9 cellular contexts compared by ENCODE assay signal in genomic region chr6:129748212-129748900, GRCh38. TPM values are rescaled to one million over a fixed set of nuclear protein-coding genes. Genes with fewer than 3 reads are reported as not detected.
DNase-seq lines count a peak whose midpoint lies in the region; ATAC-seq and TF ChIP-seq lines count a peak whose summit lies in the region.
"Had no signal": no experiment of that assay in that cellular context is flagged by ENCODE, and none has a peak within 500 bp of the region (broad histone marks: within the 10 kb centered on the region; RNA-seq: fewer than 3 reads in every experiment).

No MANE protein-coding gene starts in this region.

- no peaks in the 10 kb centered on the region for H3K9me3 ChIP-seq in CD4-positive, alpha-beta T cell (ENCODE audit: control insufficient read depth, low read length)
- H3K9me3 ChIP-seq in mammary epithelial cell (replicated peaks; ENCODE audit: insufficient read depth, low read length) (no peaks in the 10 kb centered on the region), upper lobe of left lung (no peaks in the 10 kb centered on the region)
- H3K9me3 ChIP-seq: ovary had no signal

- peaks cover 43% of the 10 kb centered on the region for H3K4me1 ChIP-seq in mammary epithelial cell (ENCODE audit: insufficient read depth, low read length)
- H3K4me1 ChIP-seq in upper lobe of left lung, result peaks cover 25 to 29% (median 26%) of the 10 kb centered on the region in 4 donors

- H3K27ac ChIP-seq in CD4-positive, alpha-beta T cell (ENCODE audit: low read depth, low read length), result peak overlapping the region; percentile 61
- H3K27ac ChIP-seq in mammary epithelial cell (ENCODE audit: insufficient read depth, low read depth, low read length), result peak overlapping the region; percentile 91
- H3K27ac ChIP-seq in upper lobe of left lung, result peak overlapping the region; percentile 5 to 73 (median 54)

- peaks cover 61% of the 10 kb centered on the region for H3K4me1 Mint-ChIP-seq in CD4-positive, alpha-beta T cell (ENCODE audit: low read depth)
- H3K4me1 Mint-ChIP-seq in T-helper 2 cell treated with Interferon-gamma antibody and Interleukin-4, amounts not matched to agents 5 μg/mL and 100 μg/mL, for 36 hours (ENCODE audit: low read depth), result peaks cover 51% of the 10 kb centered on the region
- peaks cover 38 to 51% (median 41%) of the 10 kb centered on the region in 3 donors for H3K4me1 Mint-ChIP-seq in naive B cell

- H3K36me3 Mint-ChIP-seq in CD4-positive, alpha-beta T cell (ENCODE audit: low read depth), result no peaks in the 10 kb centered on the region
- no peaks in the 10 kb centered on the region for H3K36me3 Mint-ChIP-seq in T-helper 2 cell treated with Interferon-gamma antibody and Interleukin-4, amounts not matched to agents 5 μg/mL and 100 μg/mL, for 36 hours (ENCODE audit: low read depth)
- H3K36me3 Mint-ChIP-seq in naive B cell, result no peaks in the 10 kb centered on the region

- POLR2A ChIA-PET in CD4-positive, alpha-beta T cell (lab: Charles Lee), result interaction anchor here (0.7 to 2.4 kb wide), 11 partner anchors 9 to 271 kb away, joined by 3 to 24 read pairs (median 5); partner anchors contain the start of genes ARHGAP18 and L3MBTL3

- no peaks in the 10 kb centered on the region for H3K27me3 ChIP-seq in CD4-positive, alpha-beta T cell (ENCODE audit: control insufficient read depth, insufficient read depth, low read length)
- H3K27me3 ChIP-seq in mammary epithelial cell (ENCODE audit: insufficient read depth, low read length) (no peaks in the 10 kb centered on the region), upper lobe of left lung (no peaks in the 10 kb centered on the region)
- H3K27me3 ChIP-seq: ovary had no signal

- H3K27ac Mint-ChIP-seq in CD4-positive, alpha-beta T cell, result peak overlapping the region; percentile 88
- H3K27ac Mint-ChIP-seq in T-helper 2 cell treated with Interferon-gamma antibody and Interleukin-4, amounts not matched to agents 5 μg/mL and 100 μg/mL, for 36 hours, result peak overlapping the region; percentile 90
- H3K27ac Mint-ChIP-seq in naive B cell, result peak overlapping the region; percentile 52 to 96 (median 92)

- H2AFZ ChIP-seq in mammary epithelial cell (ENCODE audit: low read depth, low read length), result peak overlapping the region; percentile 82

- peak; percentile 13 to 51 (median 27) for DNase-seq in CD4-positive, alpha-beta T cell
- peak; percentile 55 for DNase-seq in T-helper 2 cell treated with Interferon-gamma antibody and Interleukin-4, amounts not matched to agents 5 μg/mL and 100 μg/mL, for 36 hours (ENCODE audit: low spot score)
- peak; percentile 70 for DNase-seq in mammary epithelial cell
- peak; percentile 52 for DNase-seq in naive B cell
- DNase-seq in upper lobe of left lung, result peak in 1 of 2 donors; percentile 37
- DNase-seq in putamen (ENCODE audit: low spot score), result no peak

- WGBS in mammary epithelial cell (ENCODE audit: low coverage, missing lambda C conversion rate), result 75% methylated on average over 4 of the region's 4 CpGs
- 39 to 61% methylated on average over 4 of the region's 4 CpGs for WGBS in upper lobe of left lung, 2 donors

- dilution Hi-C loops in mammary epithelial cell (cut with HindIII; ENCODE audit: low sequenced_read_pairs), result loop anchor here (10.0 kb wide), 1 partner anchor 154 kb away; no protein-coding TSS in a partner anchor

- TF ChIP-seq EP300 in upper lobe of left lung (IDR thresholded peaks at IDR 0.05), result no peak

- H3K4me2 ChIP-seq in mammary epithelial cell (ENCODE audit: insufficient read depth, low read depth, low read length), result peak overlapping the region; percentile 79

- H3K4me3 ChIP-seq in mammary epithelial cell (replicated peaks in 1 of 3; ENCODE audit: insufficient read depth in 1 of 3, low read depth in 2 of 3, low read length in 3 of 3), result no peak overlapping the region
- H3K4me3 ChIP-seq in upper lobe of left lung, result no peak overlapping the region
- H3K4me3 ChIP-seq: ovary had no signal

- no peak for TF ChIP-seq CTCF in CD4-positive, alpha-beta T cell (IDR thresholded peaks at IDR 0.05)
- peak in 1 of 2 donors; percentile 42 for TF ChIP-seq CTCF in mammary epithelial cell (conservative IDR thresholded peaks at IDR 0.05 in 1 of 2, IDR thresholded peaks at IDR 0.05 in 1 of 2; ENCODE audit: extremely low read depth in 1 of 2, insufficient read depth in 1 of 2, low read depth in 1 of 2, low read length in 2 of 2)
- TF ChIP-seq CTCF in upper lobe of left lung (IDR thresholded peaks at IDR 0.05), result no peak

- TF ChIP-seq POLR2A in upper lobe of left lung (IDR thresholded peaks at IDR 0.05), result no peak

- BruUV-seq in mammary epithelial cell (replicated peaks; lab: Mats Ljungman, UMichigan), result TSS peak; percentile 72

- ATAC-seq in CD4-positive, alpha-beta T cell (ENCODE audit: poor library complexity), result peak; percentile 80
- ATAC-seq in GM19395 (IDR thresholded peaks at IDR 0.05; ENCODE audit: unreplicated experiment) (peak; percentile 90), HG03439 (IDR thresholded peaks at IDR 0.05; ENCODE audit: unreplicated experiment) (peak; percentile 90), naive B cell (ENCODE audit: low read depth in 2 of 2) (peak; percentile 93 to 96), upper lobe of left lung (ENCODE audit: low FRiP score in 2 of 2) (peak; percentile 54 to 62)

- no peaks in the 10 kb centered on the region for H3K27me3 Mint-ChIP-seq in CD4-positive, alpha-beta T cell
- H3K27me3 Mint-ChIP-seq in T-helper 2 cell treated with Interferon-gamma antibody and Interleukin-4, amounts not matched to agents 5 μg/mL and 100 μg/mL, for 36 hours (ENCODE audit: low read depth), result no peaks in the 10 kb centered on the region
- H3K27me3 Mint-ChIP-seq in naive B cell, result no peaks in the 10 kb centered on the region

- H3K79me2 ChIP-seq in mammary epithelial cell (ENCODE audit: insufficient read depth, low read length), result no peaks in the 10 kb centered on the region

- no peaks in the 10 kb centered on the region for H4K20me1 ChIP-seq in mammary epithelial cell (ENCODE audit: insufficient read depth, low read length)

- H3K9ac ChIP-seq in mammary epithelial cell (ENCODE audit: insufficient read depth, low read length), result no peak overlapping the region

- H3K36me3 ChIP-seq in mammary epithelial cell (ENCODE audit: insufficient read depth, low read length), result no peaks in the 10 kb centered on the region
- H3K36me3 ChIP-seq in upper lobe of left lung, result no peaks in the 10 kb centered on the region
- H3K36me3 ChIP-seq: ovary had no signal

- H3K9me3 Mint-ChIP-seq in CD4-positive, alpha-beta T cell, result no peaks in the 10 kb centered on the region
- H3K9me3 Mint-ChIP-seq in T-helper 2 cell treated with Interferon-gamma antibody and Interleukin-4, amounts not matched to agents 5 μg/mL and 100 μg/mL, for 36 hours, result no peaks in the 10 kb centered on the region
- H3K9me3 Mint-ChIP-seq in naive B cell, result no peaks in the 10 kb centered on the region

- CTCF ChIA-PET in CD4-positive, alpha-beta T cell (lab: Charles Lee), result interaction anchor here (0.7 kb wide), 1 partner anchor 632 kb away, joined by 4 read pairs; no protein-coding TSS in a partner anchor
- CTCF ChIA-PET in mammary epithelial cell (lab: Charles Lee; ENCODE audit: low non-redundant PET), result no interaction called here

- intact Hi-C loops in CD4-positive, alpha-beta T cell (cut with DNase I, micrococcal nuclease), result loop anchor here in 1 of 2 experiments (2.0 to 5.0 kb wide), 2 partner anchors 76 to 251 kb away; no protein-coding TSS in a partner anchor
- intact Hi-C loops in mammary epithelial cell (cut with micrococcal nuclease), result loop anchor here (2.0 kb wide), 1 partner anchor 70 kb away; no protein-coding TSS in a partner anchor

- in situ Hi-C loops in mammary epithelial cell (cut with MboI; ENCODE audit: low sequenced_read_pairs in 2 of 2), result loop anchor here (10.0 to 25.0 kb wide), 2 partner anchors 154 to 261 kb away; no protein-coding TSS in a partner anchor

- H3K4me3 Mint-ChIP-seq in CD4-positive, alpha-beta T cell, result peak overlapping the region; percentile 86
- peak overlapping the region; percentile 79 for H3K4me3 Mint-ChIP-seq in T-helper 2 cell treated with Interferon-gamma antibody and Interleukin-4, amounts not matched to agents 5 μg/mL and 100 μg/mL, for 36 hours
- H3K4me3 Mint-ChIP-seq in naive B cell, result peak overlapping the region; percentile 6 to 89 (median 79)

RNA-seq across cellular contexts. Expression of gene ARHGAP18, which starts 38.4 kb away (rescaled TPM):
- 1 to 10 TPM in 1 of 2 experiments, under 1 TPM in 1; 0.71 to 1.3 TPM for total RNA-seq in CD4-positive, alpha-beta T cell
- total RNA-seq in mammary epithelial cell (10 to 100 TPM; 20.8 to 28.5 TPM), upper lobe of left lung (10 to 100 TPM; 30.4 to 56.8 (median 48.9) TPM)
- polyA plus RNA-seq in mammary epithelial cell (14.9 TPM), naive B cell (ENCODE audit: low read depth in 6 of 6) (1 to 10 TPM in 5 of 6 donors, under 1 TPM in 1; 0.84 to 4.0 (median 3.0) TPM)
- polyA minus RNA-seq in mammary epithelial cell, result 17.2 TPM

Comparison
In these comparisons a context has a peak if more than half of its experiments do, and no peak if none do; other contexts are left out.
1. RNA of gene ARHGAP18, which starts 38.4 kb away (total RNA-seq): 30.4 to 56.8 TPM in upper lobe of left lung and 20.8 to 28.5 TPM in mammary epithelial cell; 0.71 to 1.3 TPM in CD4-positive, alpha-beta T cell; every median in the first group is over 4 times any median in the second.
2. Peak in every context shown above with its lines, with median percentiles within 50 percentile points of each other: ATAC-seq, H3K27ac ChIP-seq, H3K27ac Mint-ChIP-seq and H3K4me3 Mint-ChIP-seq.